Comparison of ENCODE assay signal across 16 cellular contexts in genomic region chr4:181592221-181592745, GRCh38.
DNase-seq lines count a peak whose midpoint lies in the region; ATAC-seq and TF ChIP-seq lines count a peak whose summit lies in the region.
"Had no signal": no experiment of that assay in that cellular context is flagged by ENCODE, and none has a peak within 500 bp of the region (broad histone marks: within the 10 kb centered on the region; RNA-seq: fewer than 3 reads in every experiment).

No MANE protein-coding gene starts in this region.

- H4K20me1 ChIP-seq in BLaER1 treated with 17β-estradiol and CSF1 and Interleukin-3, amounts not matched to agents 10 nM and 100 nM, result no peaks in the 10 kb centered on the region

- H3K9ac ChIP-seq in BLaER1 treated with 17β-estradiol and CSF1 and Interleukin-3, amounts not matched to agents 10 nM and 100 nM, result peak overlapping the region in 2 of 11 experiments; percentile 32 to 45; a peak in 2 of 22 replicates

- H3K36me3 ChIP-seq in BLaER1 treated with 17β-estradiol and CSF1 and Interleukin-3, amounts not matched to agents 10 nM and 100 nM, result no peaks in the 10 kb centered on the region
- H3K36me3 ChIP-seq in A673 (ENCODE audit: insufficient read depth, low read length, poor library complexity, severe bottlenecking), result no peaks in the 10 kb centered on the region
- H3K36me3 ChIP-seq: SJSA1 had no signal

- H3K4me2 ChIP-seq in BLaER1 treated with 17β-estradiol and CSF1 and Interleukin-3, amounts not matched to agents 10 nM and 100 nM, result peak overlapping the region; percentile 18 to 72 (median 52); a peak in 21 of 22 replicates
- H3K4me2 ChIP-seq: A549 had no signal

- ATAC-seq in HG02678 (IDR thresholded peaks at IDR 0.05; ENCODE audit: unreplicated experiment), result no peak
- ATAC-seq: A549, HCT116 had no signal

- peak overlapping the region in 6 of 11 experiments; percentile 1 to 54 (median 21); a peak in 3 of 22 replicates for H3K27ac ChIP-seq in BLaER1 treated with 17β-estradiol and CSF1 and Interleukin-3, amounts not matched to agents 10 nM and 100 nM
- H3K27ac ChIP-seq in A673 (ENCODE audit: low read depth, low read length, poor library complexity, severe bottlenecking), result no peak overlapping the region
- H3K27ac ChIP-seq: A549, RWPE1, SJSA1 had no signal

- CTCF ChIA-PET in A673 (lab: Charles Lee), result no interaction called here

- no peak for TF ChIP-seq CTCF in A673 (conservative IDR thresholded peaks at IDR 0.05; ENCODE audit: low read depth, low read length)

- intact Hi-C loops in A673 (cut with micrococcal nuclease; ENCODE audit: unreplicated experiment), result no loop called here

- peak; percentile 18 for DNase-seq in M059J (ENCODE audit: low read depth)
- DNase-seq in globus pallidus (ENCODE audit: low spot score), result peak; percentile 40
- peak; percentile 17 for DNase-seq in putamen (ENCODE audit: low spot score)
- no peak for DNase-seq in activated gamma-delta T cell treated with Interleukin-2 at 50 U/mL for 16 hours
- DNase-seq in A673 (ENCODE audit: low spot score), result no peak
- DNase-seq: CD8-positive, alpha-beta memory T cell; NCI-H1436; NCI-H2029 treated with DMSO at 0.1 percent for 48 hours; NCI-H524; OCI-M1 had no signal

- POLR2A ChIA-PET in A673 (lab: Charles Lee; ENCODE audit: low non-redundant PET), result no interaction called here

- H3K27me3 ChIP-seq in BLaER1 treated with 17β-estradiol and CSF1 and Interleukin-3, amounts not matched to agents 10 nM and 100 nM, result no peaks in the 10 kb centered on the region
- no peaks in the 10 kb centered on the region for H3K27me3 ChIP-seq in A673 (replicated peaks; ENCODE audit: insufficient read depth, low read depth, low read length, poor library complexity)
- H3K27me3 ChIP-seq: SJSA1 had no signal

- peaks cover 0 to 11% (median 7%) of the 10 kb centered on the region in 11 experiments; a peak in 10 of 22 replicates for H3K9me3 ChIP-seq in BLaER1 treated with 17β-estradiol and CSF1 and Interleukin-3, amounts not matched to agents 10 nM and 100 nM (replicated peaks in 1 of 11)
- H3K9me3 ChIP-seq in A673 (ENCODE audit: low read depth, low read length, poor library complexity, severe bottlenecking), result no peaks in the 10 kb centered on the region
- H3K9me3 ChIP-seq: A549, SJSA1 had no signal

- H3K4me1 ChIP-seq in BLaER1 treated with 17β-estradiol and CSF1 and Interleukin-3, amounts not matched to agents 10 nM and 100 nM, result peaks cover 11 to 22% (median 15%) of the 10 kb centered on the region in 10 experiments; a peak in 19 of 20 replicates
- H3K4me1 ChIP-seq in A673 (ENCODE audit: insufficient read depth, low read length, poor library complexity, severe bottlenecking), result no peaks in the 10 kb centered on the region
- H3K4me1 ChIP-seq: A549, SJSA1 had no signal

- peak overlapping the region in 1 of 10 experiments; percentile 10; a peak in 1 of 20 replicates for H3K4me3 ChIP-seq in BLaER1 treated with 17β-estradiol and CSF1 and Interleukin-3, amounts not matched to agents 10 nM and 100 nM
- no peak overlapping the region for H3K4me3 ChIP-seq in A673 (ENCODE audit: low read depth, low read length, poor library complexity, severe bottlenecking)
- H3K4me3 ChIP-seq: A549, SJSA1 had no signal

- no TSS peak for BruUV-seq in A673 (replicated peaks; lab: Mats Ljungman, UMichigan)

Comparison
In these comparisons a context has a peak if more than half of its experiments do, and no peak if none do; other contexts are left out.
1. DNase-seq: peak in M059J (single experiment), globus pallidus (single experiment) and putamen (single experiment); none in activated gamma-delta T cell treated with Interleukin-2 at 50 U/mL for 16 hours (single experiment) and A673 (single experiment).